In genomic region chr1:28236656-28237331, GRCh38 we compare ENCODE assay signal across 8 cellular contexts. TPM values are rescaled to one million over a fixed set of nuclear protein-coding genes. Genes with fewer than 3 reads are reported as not detected.
DNase-seq lines count a peak whose midpoint lies in the region; ATAC-seq and TF ChIP-seq lines count a peak whose summit lies in the region.

No MANE protein-coding gene starts in this region.

- ATAC-seq in Right ventricle myocardium inferior (no peak), GM21576 (IDR thresholded peaks at IDR 0.05; ENCODE audit: unreplicated experiment) (no peak), GM18868 (IDR thresholded peaks at IDR 0.05; ENCODE audit: unreplicated experiment) (no peak)

- H3K4me3 ChIP-seq in cardiac muscle cell: peak overlapping the region; percentile 77
- peak overlapping the region; percentile 100 for H3K4me3 ChIP-seq in choroid plexus epithelial cell (ENCODE audit: low read depth, low read length)

- DNase-seq in cardiac muscle cell (ENCODE audit: low read depth in 1 of 2, low spot score in 1 of 2) (no peak), Right ventricle myocardium inferior (ENCODE audit: missing footprints) (no peak), choroid plexus epithelial cell (ENCODE audit: low read depth) (no peak), medulla oblongata (ENCODE audit: extremely low spot score) (peak; percentile 14), NOMO-1 (lab: John Stamatoyannopoulos, UW; ENCODE audit: unreplicated experiment in 2 of 2) (no peak), DMS79 treated with DMSO at 0.1 percent for 48 hours (lab: John Stamatoyannopoulos, UW) (no peak)

- intact Hi-C loops in Right ventricle myocardium inferior (cut with DNase I): loop anchor here (10.0 kb wide), 1 partner anchor 498 kb away; the partner anchor contains the start of gene YTHDF2

- H3K27me3 ChIP-seq in cardiac muscle cell: no peaks in the 10 kb centered on the region

- peak overlapping the region; percentile 57 for H3K27ac ChIP-seq in cardiac muscle cell

- no peaks in the 10 kb centered on the region for H3K9me3 ChIP-seq in cardiac muscle cell (ENCODE audit: low read depth)

- TF ChIP-seq CTCF in cardiac muscle cell (IDR thresholded peaks at IDR 0.05; ENCODE audit: low read depth, low read length) (no peak), choroid plexus epithelial cell (conservative IDR thresholded peaks at IDR 0.05; ENCODE audit: low read depth, low read length) (no peak)

- H3K36me3 ChIP-seq in cardiac muscle cell: peaks cover 4% of the 10 kb centered on the region

- H3K4me1 ChIP-seq in cardiac muscle cell (ENCODE audit: low read depth): peaks cover 20% of the 10 kb centered on the region

RNA-seq across cellular contexts. Expression of gene ATP5IF1, which starts 0.9 kb away (rescaled TPM):
- 1,032 and 1,070 TPM in 2 replicates for total RNA-seq in cardiac muscle cell
- 966 and 1,056 TPM in 2 replicates for polyA plus RNA-seq in cardiac muscle cell
- 355 TPM for total RNA-seq in Right ventricle myocardium inferior

RNA-seq across cellular contexts. Expression of gene DNAJC8, which starts 4.0 kb away (rescaled TPM):
- 51.9 and 72.3 TPM in 2 replicates for total RNA-seq in cardiac muscle cell
- 117 and 137 TPM in 2 replicates for polyA plus RNA-seq in cardiac muscle cell
- 61.2 TPM for total RNA-seq in Right ventricle myocardium inferior

RNA-seq across cellular contexts. Expression of gene SESN2, which starts 22.5 kb away (rescaled TPM):
- total RNA-seq in cardiac muscle cell (22.3 and 24.6 TPM in 2 replicates), Right ventricle myocardium inferior (2.9 TPM)
- polyA plus RNA-seq in cardiac muscle cell: 24.5 and 24.8 TPM in 2 replicates
